In genomic region chr18:52615943-52616342, GRCh38 we compare ENCODE assay signal across 16 cellular contexts.
DNase-seq lines count a peak whose midpoint lies in the region; ATAC-seq and TF ChIP-seq lines count a peak whose summit lies in the region.
"Had no signal": no experiment of that assay in that cellular context is flagged by ENCODE, and none has a peak within 500 bp of the region (broad histone marks: within the 10 kb centered on the region; RNA-seq: fewer than 3 reads in every experiment).

No MANE protein-coding gene starts in this region.

- ATAC-seq in GM18909 (IDR thresholded peaks at IDR 0.05; ENCODE audit: poor library complexity, unreplicated experiment) (peak; percentile 80), GM21786 (IDR thresholded peaks at IDR 0.05; ENCODE audit: unreplicated experiment) (peak; percentile 87), HG03066 (IDR thresholded peaks at IDR 0.05; ENCODE audit: low read depth, unreplicated experiment) (peak; percentile 94), T-helper 17 cell (no peak)
- ATAC-seq in stimulated activated memory B cell treated with anti-CD40 and anti-IgM and Interleukin-4, amounts not matched to agents 10 μg/mL and 1 μg/mL and 100 μg/mL, for 72 hours: peak; percentile 54
- ATAC-seq: PC-3 had no signal

- H3K9me3 ChIP-seq in neural progenitor cell (ENCODE audit: low read depth): no peaks in the 10 kb centered on the region
- no peaks in the 10 kb centered on the region for H3K9me3 ChIP-seq in T-helper 17 cell (ENCODE audit: control insufficient read depth, low read length, poor library complexity, severe bottlenecking)
- H3K9me3 ChIP-seq: adrenal gland, left ventricle myocardium inferior had no signal

- no peak for DNase-seq in neural progenitor cell (ENCODE audit: low spot score)
- no peak for DNase-seq in T-helper 17 cell
- DNase-seq in ecto neural progenitor cell (ENCODE audit: low spot score): no peak
- DNase-seq in stimulated activated CD4-positive, alpha-beta T cell treated with anti-CD3 and anti-CD28 coated beads, Interleukin-12 subunit alpha, Interleukin-12 subunit beta, amount 100 ng/mL, for 4 hours: no peak
- DNase-seq: activated CD4-positive, alpha-beta T cell treated with anti-CD3 and anti-CD28 coated beads, Interleukin-2, amount 50 U/mL, for 48 hours; adrenal gland; foreskin melanocyte; left ventricle myocardium inferior; NCI-H187; NCI-H510A treated with DMSO at 0.1 percent for 48 hours; PC-3 had no signal

- H2AFZ ChIP-seq in neural progenitor cell (replicated peaks): no peak overlapping the region

- no peaks in the 10 kb centered on the region for H3K36me3 ChIP-seq in neural progenitor cell
- H3K36me3 ChIP-seq: adrenal gland, left ventricle myocardium inferior had no signal

- no peaks in the 10 kb centered on the region for H4K20me1 ChIP-seq in neural progenitor cell (ENCODE audit: low read depth)

- H3K79me2 ChIP-seq in neural progenitor cell (ENCODE audit: low read depth): no peaks in the 10 kb centered on the region

- no peaks in the 10 kb centered on the region for H3F3A ChIP-seq in neural progenitor cell (ENCODE audit: low read depth)

- H3K27me3 Mint-ChIP-seq in stimulated activated memory B cell treated with anti-CD40 and anti-IgM and Interleukin-4, amounts not matched to agents 10 μg/mL and 1 μg/mL and 100 μg/mL, for 72 hours: no peaks in the 10 kb centered on the region
- H3K27me3 Mint-ChIP-seq in neural progenitor cell (ENCODE audit: insufficient read depth, low read depth) (no peaks in the 10 kb centered on the region), T-helper 17 cell (no peaks in the 10 kb centered on the region)

- H3K4me1 Mint-ChIP-seq in stimulated activated memory B cell treated with anti-CD40 and anti-IgM and Interleukin-4, amounts not matched to agents 10 μg/mL and 1 μg/mL and 100 μg/mL, for 72 hours: no peaks in the 10 kb centered on the region
- H3K4me1 Mint-ChIP-seq in neural progenitor cell (peaks cover 9% of the 10 kb centered on the region), T-helper 17 cell (no peaks in the 10 kb centered on the region)

- no peak overlapping the region for H3K27ac ChIP-seq in neural progenitor cell
- H3K27ac ChIP-seq: adrenal gland, left ventricle myocardium inferior, SK-N-MC had no signal

- H3K27me3 ChIP-seq in neural progenitor cell: no peaks in the 10 kb centered on the region
- H3K27me3 ChIP-seq: adrenal gland had no signal

- no peaks in the 10 kb centered on the region for H3K9me3 Mint-ChIP-seq in stimulated activated memory B cell treated with anti-CD40 and anti-IgM and Interleukin-4, amounts not matched to agents 10 μg/mL and 1 μg/mL and 100 μg/mL, for 72 hours
- no peaks in the 10 kb centered on the region for H3K9me3 Mint-ChIP-seq in neural progenitor cell

- no peak overlapping the region for H3K27ac Mint-ChIP-seq in stimulated activated memory B cell treated with anti-CD40 and anti-IgM and Interleukin-4, amounts not matched to agents 10 μg/mL and 1 μg/mL and 100 μg/mL, for 72 hours
- H3K27ac Mint-ChIP-seq in neural progenitor cell: no peak overlapping the region
- H3K27ac Mint-ChIP-seq in T-helper 17 cell: no peak overlapping the region

- no peak overlapping the region for H3K9ac ChIP-seq in neural progenitor cell

- H3K4me3 Mint-ChIP-seq in stimulated activated memory B cell treated with anti-CD40 and anti-IgM and Interleukin-4, amounts not matched to agents 10 μg/mL and 1 μg/mL and 100 μg/mL, for 72 hours: no peak overlapping the region
- H3K4me3 Mint-ChIP-seq in neural progenitor cell (no peak overlapping the region), T-helper 17 cell (no peak overlapping the region)

- H3K36me3 Mint-ChIP-seq in stimulated activated memory B cell treated with anti-CD40 and anti-IgM and Interleukin-4, amounts not matched to agents 10 μg/mL and 1 μg/mL and 100 μg/mL, for 72 hours: no peaks in the 10 kb centered on the region
- H3K36me3 Mint-ChIP-seq in neural progenitor cell: no peaks in the 10 kb centered on the region
- H3K36me3 Mint-ChIP-seq in T-helper 17 cell (ENCODE audit: low read depth): no peaks in the 10 kb centered on the region

- H3K4me3 ChIP-seq in neural progenitor cell: no peak overlapping the region
- H3K4me3 ChIP-seq: adrenal gland, left ventricle myocardium inferior, SK-N-MC had no signal

- TF ChIP-seq CTCF in neural progenitor cell (IDR thresholded peaks at IDR 0.05): no peak

- no peak overlapping the region for H3K4me2 ChIP-seq in neural progenitor cell

- H3K4me1 ChIP-seq in neural progenitor cell: peaks cover 13% of the 10 kb centered on the region
- H3K4me1 ChIP-seq: adrenal gland, left ventricle myocardium inferior had no signal
